ENCODE assay signal across 1 cellular context in genomic region chr7:123747620-123748141, GRCh38.
TF ChIP-seq lines count a peak whose summit lies in the region.

No MANE protein-coding gene starts in this region.

TF ChIP-seq in GM12878, 131 proteins besides CTCF, POLR2A, EP300 and RAD21 (continued from another document):
- TF ChIP-seq, protein P1, sequence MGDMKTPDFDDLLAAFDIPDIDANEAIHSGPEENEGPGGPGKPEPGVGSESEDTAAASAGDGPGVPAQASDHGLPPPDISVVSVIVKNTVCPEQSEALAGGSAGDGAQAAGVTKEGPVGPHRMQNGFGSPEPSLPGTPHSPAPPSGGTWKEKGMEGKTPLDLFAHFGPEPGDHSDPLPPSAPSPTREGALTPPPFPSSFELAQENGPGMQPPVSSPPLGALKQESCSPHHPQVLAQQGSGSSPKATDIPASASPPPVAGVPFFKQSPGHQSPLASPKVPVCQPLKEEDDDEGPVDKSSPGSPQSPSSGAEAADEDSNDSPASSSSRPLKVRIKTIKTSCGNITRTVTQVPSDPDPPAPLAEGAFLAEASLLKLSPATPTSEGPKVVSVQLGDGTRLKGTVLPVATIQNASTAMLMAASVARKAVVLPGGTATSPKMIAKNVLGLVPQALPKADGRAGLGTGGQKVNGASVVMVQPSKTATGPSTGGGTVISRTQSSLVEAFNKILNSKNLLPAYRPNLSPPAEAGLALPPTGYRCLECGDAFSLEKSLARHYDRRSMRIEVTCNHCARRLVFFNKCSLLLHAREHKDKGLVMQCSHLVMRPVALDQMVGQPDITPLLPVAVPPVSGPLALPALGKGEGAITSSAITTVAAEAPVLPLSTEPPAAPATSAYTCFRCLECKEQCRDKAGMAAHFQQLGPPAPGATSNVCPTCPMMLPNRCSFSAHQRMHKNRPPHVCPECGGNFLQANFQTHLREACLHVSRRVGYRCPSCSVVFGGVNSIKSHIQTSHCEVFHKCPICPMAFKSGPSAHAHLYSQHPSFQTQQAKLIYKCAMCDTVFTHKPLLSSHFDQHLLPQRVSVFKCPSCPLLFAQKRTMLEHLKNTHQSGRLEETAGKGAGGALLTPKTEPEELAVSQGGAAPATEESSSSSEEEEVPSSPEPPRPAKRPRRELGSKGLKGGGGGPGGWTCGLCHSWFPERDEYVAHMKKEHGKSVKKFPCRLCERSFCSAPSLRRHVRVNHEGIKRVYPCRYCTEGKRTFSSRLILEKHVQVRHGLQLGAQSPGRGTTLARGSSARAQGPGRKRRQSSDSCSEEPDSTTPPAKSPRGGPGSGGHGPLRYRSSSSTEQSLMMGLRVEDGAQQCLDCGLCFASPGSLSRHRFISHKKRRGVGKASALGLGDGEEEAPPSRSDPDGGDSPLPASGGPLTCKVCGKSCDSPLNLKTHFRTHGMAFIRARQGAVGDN (IDR thresholded peaks at IDR 0.05) = peak; percentile 32; the same call in 1 of the 2 replicates
- TF ChIP-seq, protein P2, sequence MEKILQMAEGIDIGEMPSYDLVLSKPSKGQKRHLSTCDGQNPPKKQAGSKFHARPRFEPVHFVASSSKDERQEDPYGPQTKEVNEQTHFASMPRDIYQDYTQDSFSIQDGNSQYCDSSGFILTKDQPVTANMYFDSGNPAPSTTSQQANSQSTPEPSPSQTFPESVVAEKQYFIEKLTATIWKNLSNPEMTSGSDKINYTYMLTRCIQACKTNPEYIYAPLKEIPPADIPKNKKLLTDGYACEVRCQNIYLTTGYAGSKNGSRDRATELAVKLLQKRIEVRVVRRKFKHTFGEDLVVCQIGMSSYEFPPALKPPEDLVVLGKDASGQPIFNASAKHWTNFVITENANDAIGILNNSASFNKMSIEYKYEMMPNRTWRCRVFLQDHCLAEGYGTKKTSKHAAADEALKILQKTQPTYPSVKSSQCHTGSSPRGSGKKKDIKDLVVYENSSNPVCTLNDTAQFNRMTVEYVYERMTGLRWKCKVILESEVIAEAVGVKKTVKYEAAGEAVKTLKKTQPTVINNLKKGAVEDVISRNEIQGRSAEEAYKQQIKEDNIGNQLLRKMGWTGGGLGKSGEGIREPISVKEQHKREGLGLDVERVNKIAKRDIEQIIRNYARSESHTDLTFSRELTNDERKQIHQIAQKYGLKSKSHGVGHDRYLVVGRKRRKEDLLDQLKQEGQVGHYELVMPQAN (conservative IDR thresholded peaks at IDR 0.05) = 0 out of 2 replicates have a peak, but pooled peaks have one; percentile 4
- TF ChIP-seq IKZF2 (IDR thresholded peaks at IDR 0.05) (peak; percentile 49 to 51; a peak in 3 of 4 replicates), CHD2 (IDR thresholded peaks at IDR 0.05; ENCODE audit: borderline replicate concordance, low read depth, low read length) (0 out of 2 replicates have a peak, but pooled peaks have one; percentile 14), RELB (IDR thresholded peaks at IDR 0.05; ENCODE audit: low read depth) (0 out of 2 replicates have a peak, but pooled peaks have one; percentile 49), EED (IDR thresholded peaks at IDR 0.05; ENCODE audit: low read depth) (peak; percentile 57; the same call in 1 of the 2 replicates)
- TF ChIP-seq, protein P3, sequence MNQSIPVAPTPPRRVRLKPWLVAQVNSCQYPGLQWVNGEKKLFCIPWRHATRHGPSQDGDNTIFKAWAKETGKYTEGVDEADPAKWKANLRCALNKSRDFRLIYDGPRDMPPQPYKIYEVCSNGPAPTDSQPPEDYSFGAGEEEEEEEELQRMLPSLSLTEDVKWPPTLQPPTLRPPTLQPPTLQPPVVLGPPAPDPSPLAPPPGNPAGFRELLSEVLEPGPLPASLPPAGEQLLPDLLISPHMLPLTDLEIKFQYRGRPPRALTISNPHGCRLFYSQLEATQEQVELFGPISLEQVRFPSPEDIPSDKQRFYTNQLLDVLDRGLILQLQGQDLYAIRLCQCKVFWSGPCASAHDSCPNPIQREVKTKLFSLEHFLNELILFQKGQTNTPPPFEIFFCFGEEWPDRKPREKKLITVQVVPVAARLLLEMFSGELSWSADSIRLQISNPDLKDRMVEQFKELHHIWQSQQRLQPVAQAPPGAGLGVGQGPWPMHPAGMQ (IDR thresholded peaks at IDR 0.05; ENCODE audit: borderline replicate concordance) = peak; percentile 48; the same call in 1 of the 2 replicates
